Comparison of ENCODE assay signal across 1 cellular context in genomic region chr12:114611145-114612018, GRCh38.
TF ChIP-seq lines count a peak whose summit lies in the region.

No MANE protein-coding gene starts in this region.

TF ChIP-seq in liver, 16 proteins besides CTCF, POLR2A, EP300 and RAD21 (continued from another document):
- TF ChIP-seq, protein P1, sequence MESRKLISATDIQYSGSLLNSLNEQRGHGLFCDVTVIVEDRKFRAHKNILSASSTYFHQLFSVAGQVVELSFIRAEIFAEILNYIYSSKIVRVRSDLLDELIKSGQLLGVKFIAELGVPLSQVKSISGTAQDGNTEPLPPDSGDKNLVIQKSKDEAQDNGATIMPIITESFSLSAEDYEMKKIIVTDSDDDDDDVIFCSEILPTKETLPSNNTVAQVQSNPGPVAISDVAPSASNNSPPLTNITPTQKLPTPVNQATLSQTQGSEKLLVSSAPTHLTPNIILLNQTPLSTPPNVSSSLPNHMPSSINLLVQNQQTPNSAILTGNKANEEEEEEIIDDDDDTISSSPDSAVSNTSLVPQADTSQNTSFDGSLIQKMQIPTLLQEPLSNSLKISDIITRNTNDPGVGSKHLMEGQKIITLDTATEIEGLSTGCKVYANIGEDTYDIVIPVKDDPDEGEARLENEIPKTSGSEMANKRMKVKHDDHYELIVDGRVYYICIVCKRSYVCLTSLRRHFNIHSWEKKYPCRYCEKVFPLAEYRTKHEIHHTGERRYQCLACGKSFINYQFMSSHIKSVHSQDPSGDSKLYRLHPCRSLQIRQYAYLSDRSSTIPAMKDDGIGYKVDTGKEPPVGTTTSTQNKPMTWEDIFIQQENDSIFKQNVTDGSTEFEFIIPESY (IDR thresholded peaks at IDR 0.05): peak; percentile 70
